ENCODE assay signal across 1 cellular context in the genomic region with DNA sequence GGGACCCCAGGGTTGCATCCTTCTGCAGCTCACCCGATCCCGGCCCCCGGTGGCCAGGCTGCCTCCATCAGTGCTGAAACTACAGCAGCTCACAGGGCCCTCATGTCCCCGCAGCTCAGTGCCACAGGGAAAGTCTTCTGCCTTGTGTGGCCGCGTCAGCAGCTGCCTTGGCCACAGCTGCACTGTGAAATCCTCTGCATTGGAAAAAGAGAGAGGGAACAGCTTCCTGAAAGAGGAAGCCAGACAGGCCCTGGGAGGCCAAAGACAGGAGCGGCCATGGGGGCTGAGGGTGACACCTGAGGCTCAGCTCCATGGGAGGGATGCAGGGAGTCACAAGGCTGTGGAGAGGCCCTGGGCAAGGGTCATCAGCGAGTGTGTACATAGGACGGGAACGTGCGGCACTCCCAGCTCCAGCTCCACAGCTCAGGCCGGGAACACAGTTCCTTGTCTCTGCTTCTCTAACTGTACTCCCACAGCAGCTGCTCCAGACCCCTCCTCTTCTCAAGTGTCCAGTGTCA.
TF ChIP-seq lines count a peak whose summit lies in the region.

No MANE protein-coding gene starts in this region.

TF ChIP-seq in HepG2, 621 proteins besides CTCF, POLR2A, EP300 and RAD21 (continued from another document and continues in another):
- TF ChIP-seq CCDC6 (CRISPR knock-in tag; IDR thresholded peaks at IDR 0.05) (no peak), PPARG (CRISPR knock-in tag; conservative IDR thresholded peaks at IDR 0.05) (no peak; the same call in 1 of the 2 replicates), FOXK1 (CRISPR knock-in tag; IDR thresholded peaks at IDR 0.05; ENCODE audit: borderline replicate concordance, low read depth) (peak; percentile 68; the same call in 1 of the 2 replicates), TBX3 (IDR thresholded peaks at IDR 0.05; ENCODE audit: borderline replicate concordance) (no peak), MATR3 (CRISPR knock-in tag; IDR thresholded peaks at IDR 0.05) (no peak), KMT2A (CRISPR knock-in tag; IDR thresholded peaks at IDR 0.05) (0 out of 2 replicates have a peak, but pooled peaks have one; percentile 32), ZNF781 (CRISPR knock-in tag; IDR thresholded peaks at IDR 0.05; ENCODE audit: borderline replicate concordance, not compliant biosample characterization) (no peak), DNMT1 (CRISPR knock-in tag; IDR thresholded peaks at IDR 0.05) (no peak), HNRNPUL1 (IDR thresholded peaks at IDR 0.05; ENCODE audit: low read depth, low read length) (no peak), MIXL1 (CRISPR knock-in tag; IDR thresholded peaks at IDR 0.05) (peak; percentile 78), ZSCAN31 (CRISPR knock-in tag; IDR thresholded peaks at IDR 0.05; ENCODE audit: low read depth) (0 out of 2 replicates have a peak, but pooled peaks have one; percentile 36), EZH2 (conservative IDR thresholded peaks at IDR 0.05; ENCODE audit: low read depth, low read length) (no peak), ARNTL (CRISPR knock-in tag; IDR thresholded peaks at IDR 0.05) (no peak), ZNF737 (CRISPR knock-in tag; IDR thresholded peaks at IDR 0.05; ENCODE audit: borderline replicate concordance) (0 out of 2 replicates have a peak, but pooled peaks have one; percentile 29), ZNF749 (CRISPR knock-in tag; IDR thresholded peaks at IDR 0.05; ENCODE audit: borderline replicate concordance) (no peak), TAF15 (IDR thresholded peaks at IDR 0.05; ENCODE audit: low read depth, low read length, poor library complexity, severe bottlenecking) (no peak), POLR2AphosphoS5 (IDR thresholded peaks at IDR 0.05; ENCODE audit: low read depth, low read length) (0 out of 2 replicates have a peak, but pooled peaks have one; percentile 28), SKI (IDR thresholded peaks at IDR 0.05; ENCODE audit: partially characterized antibody) (no peak), CAMTA2 (CRISPR knock-in tag; IDR thresholded peaks at IDR 0.05; ENCODE audit: borderline replicate concordance) (no peak), XRCC5 (optimal IDR thresholded peaks at IDR 0.05; ENCODE audit: low read length) (peak; percentile 86), HCFC1 (IDR thresholded peaks at IDR 0.05; ENCODE audit: low read depth, low read length) (no peak)
- TF ChIP-seq, protein P1, sequence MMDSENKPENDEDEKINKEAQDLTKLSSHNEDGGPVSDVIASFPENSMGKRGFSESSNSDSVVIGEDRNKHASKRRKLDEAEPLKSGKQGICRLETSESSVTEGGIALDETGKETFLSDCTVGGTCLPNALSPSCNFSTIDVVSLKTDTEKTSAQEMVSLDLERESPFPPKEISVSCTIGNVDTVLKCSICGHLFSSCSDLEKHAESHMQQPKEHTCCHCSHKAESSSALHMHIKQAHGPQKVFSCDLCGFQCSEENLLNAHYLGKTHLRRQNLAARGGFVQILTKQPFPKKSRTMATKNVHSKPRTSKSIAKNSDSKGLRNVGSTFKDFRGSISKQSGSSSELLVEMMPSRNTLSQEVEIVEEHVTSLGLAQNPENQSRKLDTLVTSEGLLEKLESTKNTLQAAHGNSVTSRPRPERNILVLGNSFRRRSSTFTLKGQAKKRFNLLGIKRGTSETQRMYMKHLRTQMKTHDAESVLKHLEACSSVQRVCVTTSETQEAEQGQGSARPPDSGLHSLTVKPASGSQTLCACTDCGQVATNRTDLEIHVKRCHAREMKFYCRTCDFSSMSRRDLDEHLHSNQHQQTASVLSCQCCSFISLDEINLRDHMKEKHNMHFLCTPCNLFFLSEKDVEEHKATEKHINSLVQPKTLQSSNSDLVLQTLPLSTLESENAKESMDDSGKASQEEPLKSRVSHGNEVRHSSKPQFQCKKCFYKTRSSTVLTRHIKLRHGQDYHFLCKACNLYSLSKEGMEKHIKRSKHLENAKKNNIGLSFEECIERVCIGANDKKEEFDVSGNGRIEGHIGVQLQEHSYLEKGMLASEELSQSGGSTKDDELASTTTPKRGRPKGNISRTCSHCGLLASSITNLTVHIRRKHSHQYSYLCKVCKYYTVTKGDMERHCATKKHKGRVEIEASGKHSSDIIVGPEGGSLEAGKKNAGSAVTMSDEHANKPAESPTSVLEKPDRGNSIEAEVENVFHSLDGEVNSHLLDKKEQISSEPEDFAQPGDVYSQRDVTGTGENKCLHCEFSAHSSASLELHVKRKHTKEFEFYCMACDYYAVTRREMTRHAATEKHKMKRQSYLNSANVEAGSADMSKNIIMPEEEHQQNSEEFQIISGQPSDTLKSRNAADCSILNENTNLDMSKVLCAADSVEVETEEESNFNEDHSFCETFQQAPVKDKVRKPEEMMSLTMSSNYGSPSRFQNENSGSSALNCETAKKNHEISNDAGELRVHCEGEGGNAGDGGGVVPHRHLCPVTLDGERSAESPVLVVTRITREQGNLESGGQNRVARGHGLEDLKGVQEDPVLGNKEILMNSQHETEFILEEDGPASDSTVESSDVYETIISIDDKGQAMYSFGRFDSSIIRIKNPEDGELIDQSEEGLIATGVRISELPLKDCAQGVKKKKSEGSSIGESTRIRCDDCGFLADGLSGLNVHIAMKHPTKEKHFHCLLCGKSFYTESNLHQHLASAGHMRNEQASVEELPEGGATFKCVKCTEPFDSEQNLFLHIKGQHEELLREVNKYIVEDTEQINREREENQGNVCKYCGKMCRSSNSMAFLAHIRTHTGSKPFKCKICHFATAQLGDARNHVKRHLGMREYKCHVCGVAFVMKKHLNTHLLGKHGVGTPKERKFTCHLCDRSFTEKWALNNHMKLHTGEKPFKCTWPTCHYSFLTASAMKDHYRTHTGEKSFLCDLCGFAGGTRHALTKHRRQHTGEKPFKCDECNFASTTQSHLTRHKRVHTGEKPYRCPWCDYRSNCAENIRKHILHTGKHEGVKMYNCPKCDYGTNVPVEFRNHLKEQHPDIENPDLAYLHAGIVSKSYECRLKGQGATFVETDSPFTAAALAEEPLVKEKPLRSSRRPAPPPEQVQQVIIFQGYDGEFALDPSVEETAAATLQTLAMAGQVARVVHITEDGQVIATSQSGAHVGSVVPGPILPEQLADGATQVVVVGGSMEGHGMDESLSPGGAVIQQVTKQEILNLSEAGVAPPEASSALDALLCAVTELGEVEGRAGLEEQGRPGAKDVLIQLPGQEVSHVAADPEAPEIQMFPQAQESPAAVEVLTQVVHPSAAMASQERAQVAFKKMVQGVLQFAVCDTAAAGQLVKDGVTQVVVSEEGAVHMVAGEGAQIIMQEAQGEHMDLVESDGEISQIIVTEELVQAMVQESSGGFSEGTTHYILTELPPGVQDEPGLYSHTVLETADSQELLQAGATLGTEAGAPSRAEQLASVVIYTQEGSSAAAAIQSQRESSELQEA (CRISPR knock-in tag; IDR thresholded peaks at IDR 0.05; ENCODE audit: not compliant biosample characterization), result peak; percentile 32
- TF ChIP-seq, protein P2, sequence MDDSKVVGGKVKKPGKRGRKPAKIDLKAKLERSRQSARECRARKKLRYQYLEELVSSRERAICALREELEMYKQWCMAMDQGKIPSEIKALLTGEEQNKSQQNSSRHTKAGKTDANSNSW (CRISPR knock-in tag; IDR thresholded peaks at IDR 0.05; ENCODE audit: borderline replicate concordance), result no peak
- TF ChIP-seq, protein P3, sequence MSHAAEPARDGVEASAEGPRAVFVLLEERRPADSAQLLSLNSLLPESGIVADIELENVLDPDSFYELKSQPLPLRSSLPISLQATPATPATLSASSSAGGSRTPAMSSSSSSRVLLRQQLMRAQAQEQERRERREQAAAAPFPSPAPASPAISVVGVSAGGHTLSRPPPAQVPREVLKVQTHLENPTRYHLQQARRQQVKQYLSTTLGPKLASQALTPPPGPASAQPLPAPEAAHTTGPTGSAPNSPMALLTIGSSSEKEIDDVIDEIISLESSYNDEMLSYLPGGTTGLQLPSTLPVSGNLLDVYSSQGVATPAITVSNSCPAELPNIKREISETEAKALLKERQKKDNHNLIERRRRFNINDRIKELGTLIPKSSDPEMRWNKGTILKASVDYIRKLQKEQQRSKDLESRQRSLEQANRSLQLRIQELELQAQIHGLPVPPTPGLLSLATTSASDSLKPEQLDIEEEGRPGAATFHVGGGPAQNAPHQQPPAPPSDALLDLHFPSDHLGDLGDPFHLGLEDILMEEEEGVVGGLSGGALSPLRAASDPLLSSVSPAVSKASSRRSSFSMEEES (CRISPR knock-in tag; IDR thresholded peaks at IDR 0.05), result peak; percentile 79
- TF ChIP-seq, protein P4, sequence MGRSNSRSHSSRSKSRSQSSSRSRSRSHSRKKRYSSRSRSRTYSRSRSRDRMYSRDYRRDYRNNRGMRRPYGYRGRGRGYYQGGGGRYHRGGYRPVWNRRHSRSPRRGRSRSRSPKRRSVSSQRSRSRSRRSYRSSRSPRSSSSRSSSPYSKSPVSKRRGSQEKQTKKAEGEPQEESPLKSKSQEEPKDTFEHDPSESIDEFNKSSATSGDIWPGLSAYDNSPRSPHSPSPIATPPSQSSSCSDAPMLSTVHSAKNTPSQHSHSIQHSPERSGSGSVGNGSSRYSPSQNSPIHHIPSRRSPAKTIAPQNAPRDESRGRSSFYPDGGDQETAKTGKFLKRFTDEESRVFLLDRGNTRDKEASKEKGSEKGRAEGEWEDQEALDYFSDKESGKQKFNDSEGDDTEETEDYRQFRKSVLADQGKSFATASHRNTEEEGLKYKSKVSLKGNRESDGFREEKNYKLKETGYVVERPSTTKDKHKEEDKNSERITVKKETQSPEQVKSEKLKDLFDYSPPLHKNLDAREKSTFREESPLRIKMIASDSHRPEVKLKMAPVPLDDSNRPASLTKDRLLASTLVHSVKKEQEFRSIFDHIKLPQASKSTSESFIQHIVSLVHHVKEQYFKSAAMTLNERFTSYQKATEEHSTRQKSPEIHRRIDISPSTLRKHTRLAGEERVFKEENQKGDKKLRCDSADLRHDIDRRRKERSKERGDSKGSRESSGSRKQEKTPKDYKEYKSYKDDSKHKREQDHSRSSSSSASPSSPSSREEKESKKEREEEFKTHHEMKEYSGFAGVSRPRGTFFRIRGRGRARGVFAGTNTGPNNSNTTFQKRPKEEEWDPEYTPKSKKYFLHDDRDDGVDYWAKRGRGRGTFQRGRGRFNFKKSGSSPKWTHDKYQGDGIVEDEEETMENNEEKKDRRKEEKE (IDR thresholded peaks at IDR 0.05), result no peak
- TF ChIP-seq, protein P5, sequence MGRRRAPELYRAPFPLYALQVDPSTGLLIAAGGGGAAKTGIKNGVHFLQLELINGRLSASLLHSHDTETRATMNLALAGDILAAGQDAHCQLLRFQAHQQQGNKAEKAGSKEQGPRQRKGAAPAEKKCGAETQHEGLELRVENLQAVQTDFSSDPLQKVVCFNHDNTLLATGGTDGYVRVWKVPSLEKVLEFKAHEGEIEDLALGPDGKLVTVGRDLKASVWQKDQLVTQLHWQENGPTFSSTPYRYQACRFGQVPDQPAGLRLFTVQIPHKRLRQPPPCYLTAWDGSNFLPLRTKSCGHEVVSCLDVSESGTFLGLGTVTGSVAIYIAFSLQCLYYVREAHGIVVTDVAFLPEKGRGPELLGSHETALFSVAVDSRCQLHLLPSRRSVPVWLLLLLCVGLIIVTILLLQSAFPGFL (CRISPR knock-in tag; IDR thresholded peaks at IDR 0.05), result no peak
- TF ChIP-seq, protein P6, sequence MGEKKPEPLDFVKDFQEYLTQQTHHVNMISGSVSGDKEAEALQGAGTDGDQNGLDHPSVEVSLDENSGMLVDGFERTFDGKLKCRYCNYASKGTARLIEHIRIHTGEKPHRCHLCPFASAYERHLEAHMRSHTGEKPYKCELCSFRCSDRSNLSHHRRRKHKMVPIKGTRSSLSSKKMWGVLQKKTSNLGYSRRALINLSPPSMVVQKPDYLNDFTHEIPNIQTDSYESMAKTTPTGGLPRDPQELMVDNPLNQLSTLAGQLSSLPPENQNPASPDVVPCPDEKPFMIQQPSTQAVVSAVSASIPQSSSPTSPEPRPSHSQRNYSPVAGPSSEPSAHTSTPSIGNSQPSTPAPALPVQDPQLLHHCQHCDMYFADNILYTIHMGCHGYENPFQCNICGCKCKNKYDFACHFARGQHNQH (CRISPR knock-in tag; IDR thresholded peaks at IDR 0.05), result peak; percentile 67; the same call in 1 of the 2 replicates
- TF ChIP-seq, protein P7, sequence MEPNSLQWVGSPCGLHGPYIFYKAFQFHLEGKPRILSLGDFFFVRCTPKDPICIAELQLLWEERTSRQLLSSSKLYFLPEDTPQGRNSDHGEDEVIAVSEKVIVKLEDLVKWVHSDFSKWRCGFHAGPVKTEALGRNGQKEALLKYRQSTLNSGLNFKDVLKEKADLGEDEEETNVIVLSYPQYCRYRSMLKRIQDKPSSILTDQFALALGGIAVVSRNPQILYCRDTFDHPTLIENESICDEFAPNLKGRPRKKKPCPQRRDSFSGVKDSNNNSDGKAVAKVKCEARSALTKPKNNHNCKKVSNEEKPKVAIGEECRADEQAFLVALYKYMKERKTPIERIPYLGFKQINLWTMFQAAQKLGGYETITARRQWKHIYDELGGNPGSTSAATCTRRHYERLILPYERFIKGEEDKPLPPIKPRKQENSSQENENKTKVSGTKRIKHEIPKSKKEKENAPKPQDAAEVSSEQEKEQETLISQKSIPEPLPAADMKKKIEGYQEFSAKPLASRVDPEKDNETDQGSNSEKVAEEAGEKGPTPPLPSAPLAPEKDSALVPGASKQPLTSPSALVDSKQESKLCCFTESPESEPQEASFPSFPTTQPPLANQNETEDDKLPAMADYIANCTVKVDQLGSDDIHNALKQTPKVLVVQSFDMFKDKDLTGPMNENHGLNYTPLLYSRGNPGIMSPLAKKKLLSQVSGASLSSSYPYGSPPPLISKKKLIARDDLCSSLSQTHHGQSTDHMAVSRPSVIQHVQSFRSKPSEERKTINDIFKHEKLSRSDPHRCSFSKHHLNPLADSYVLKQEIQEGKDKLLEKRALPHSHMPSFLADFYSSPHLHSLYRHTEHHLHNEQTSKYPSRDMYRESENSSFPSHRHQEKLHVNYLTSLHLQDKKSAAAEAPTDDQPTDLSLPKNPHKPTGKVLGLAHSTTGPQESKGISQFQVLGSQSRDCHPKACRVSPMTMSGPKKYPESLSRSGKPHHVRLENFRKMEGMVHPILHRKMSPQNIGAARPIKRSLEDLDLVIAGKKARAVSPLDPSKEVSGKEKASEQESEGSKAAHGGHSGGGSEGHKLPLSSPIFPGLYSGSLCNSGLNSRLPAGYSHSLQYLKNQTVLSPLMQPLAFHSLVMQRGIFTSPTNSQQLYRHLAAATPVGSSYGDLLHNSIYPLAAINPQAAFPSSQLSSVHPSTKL (CRISPR knock-in tag; IDR thresholded peaks at IDR 0.05), result peak; percentile 79
- TF ChIP-seq, protein P8, sequence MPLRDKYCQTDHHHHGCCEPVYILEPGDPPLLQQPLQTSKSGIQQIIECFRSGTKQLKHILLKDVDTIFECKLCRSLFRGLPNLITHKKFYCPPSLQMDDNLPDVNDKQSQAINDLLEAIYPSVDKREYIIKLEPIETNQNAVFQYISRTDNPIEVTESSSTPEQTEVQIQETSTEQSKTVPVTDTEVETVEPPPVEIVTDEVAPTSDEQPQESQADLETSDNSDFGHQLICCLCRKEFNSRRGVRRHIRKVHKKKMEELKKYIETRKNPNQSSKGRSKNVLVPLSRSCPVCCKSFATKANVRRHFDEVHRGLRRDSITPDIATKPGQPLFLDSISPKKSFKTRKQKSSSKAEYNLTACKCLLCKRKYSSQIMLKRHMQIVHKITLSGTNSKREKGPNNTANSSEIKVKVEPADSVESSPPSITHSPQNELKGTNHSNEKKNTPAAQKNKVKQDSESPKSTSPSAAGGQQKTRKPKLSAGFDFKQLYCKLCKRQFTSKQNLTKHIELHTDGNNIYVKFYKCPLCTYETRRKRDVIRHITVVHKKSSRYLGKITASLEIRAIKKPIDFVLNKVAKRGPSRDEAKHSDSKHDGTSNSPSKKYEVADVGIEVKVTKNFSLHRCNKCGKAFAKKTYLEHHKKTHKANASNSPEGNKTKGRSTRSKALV (CRISPR knock-in tag; IDR thresholded peaks at IDR 0.05), result no peak
